In genomic region chr14:68949236-68949965, GRCh38 we compare ENCODE assay signal across 11 cellular contexts. TPM values are rescaled to one million over a fixed set of nuclear protein-coding genes. Genes with fewer than 3 reads are reported as not detected.
DNase-seq lines count a peak whose midpoint lies in the region; ATAC-seq and TF ChIP-seq lines count a peak whose summit lies in the region.
"Had no signal": no experiment of that assay in that cellular context is flagged by ENCODE, and none has a peak within 500 bp of the region (broad histone marks: within the 10 kb centered on the region; RNA-seq: fewer than 3 reads in every experiment).

No MANE protein-coding gene starts in this region.

- H3K27ac ChIP-seq in hepatocyte (peak overlapping the region; percentile 57), smooth muscle cell (ENCODE audit: low read depth) (peak overlapping the region; percentile 96)

- H3K4me3 ChIP-seq in hepatocyte (no peak overlapping the region), smooth muscle cell (no peak overlapping the region)

- H3K27me3 ChIP-seq in hepatocyte (no peaks in the 10 kb centered on the region), smooth muscle cell (ENCODE audit: low read depth) (no peaks in the 10 kb centered on the region)

- H3K79me2 ChIP-seq in hepatocyte (peaks cover 95% of the 10 kb centered on the region), smooth muscle cell (ENCODE audit: low read depth) (peaks cover 91% of the 10 kb centered on the region)

- peak; percentile 49 for DNase-seq in ELR (ENCODE audit: low read depth)
- no peak for DNase-seq in activated naive CD8-positive, alpha-beta T cell treated with anti-CD3 and anti-CD28 coated beads for 36 hours
- DNase-seq in hepatocyte (ENCODE audit: low spot score), result no peak
- no peak for DNase-seq in smooth muscle cell (lab: John Stamatoyannopoulos, UW; ENCODE audit: unreplicated experiment)
- DNase-seq in 8988T, result no peak
- DNase-seq in T-helper 17 cell, result no peak
- no peak for DNase-seq in Kasumi-1 (lab: John Stamatoyannopoulos, UW)
- DNase-seq: activated naive CD4-positive, alpha-beta T cell treated with anti-CD3 and anti-CD28 coated beads, Interleukin-2, amount 50 U/mL, for 16 hours had no signal

- H3K9me3 Mint-ChIP-seq in activated naive CD8-positive, alpha-beta T cell treated with anti-CD3 and anti-CD28 coated beads for 36 hours, result peaks cover 2% of the 10 kb centered on the region
- H3K9me3 Mint-ChIP-seq: mesothelial cell of epicardium had no signal

- 83% methylated on average over 7 of the region's 7 CpGs for WGBS in hepatocyte (ENCODE audit: low lambda C conversion rate, missing lambda C conversion rate)
- 68% methylated on average over 7 of the region's 7 CpGs for WGBS in smooth muscle cell (ENCODE audit: low lambda C conversion rate)

- H3F3A ChIP-seq in smooth muscle cell (ENCODE audit: low read depth), result peaks cover 70% of the 10 kb centered on the region

- peak overlapping the region; percentile 87 for H3K27ac Mint-ChIP-seq in activated naive CD8-positive, alpha-beta T cell treated with anti-CD3 and anti-CD28 coated beads for 36 hours
- no peak overlapping the region for H3K27ac Mint-ChIP-seq in T-helper 17 cell
- H3K27ac Mint-ChIP-seq: mesothelial cell of epicardium had no signal

- H2AFZ ChIP-seq in hepatocyte (no peak overlapping the region), smooth muscle cell (ENCODE audit: low read depth) (no peak overlapping the region)

- H3K36me3 ChIP-seq in hepatocyte (replicated peaks; ENCODE audit: insufficient read depth, low read depth) (no peaks in the 10 kb centered on the region), smooth muscle cell (ENCODE audit: low read depth) (no peaks in the 10 kb centered on the region)

- TF ChIP-seq CTCF in hepatocyte (IDR thresholded peaks at IDR 0.05; ENCODE audit: poor library complexity), result no peak
- TF ChIP-seq CTCF in smooth muscle cell (IDR thresholded peaks at IDR 0.05; ENCODE audit: borderline replicate concordance, insufficient read depth, poor library complexity, severe bottlenecking), result no peak

- H4K20me1 ChIP-seq in hepatocyte (ENCODE audit: insufficient read depth, poor library complexity, severe bottlenecking), result peaks cover 7% of the 10 kb centered on the region
- H4K20me1 ChIP-seq in smooth muscle cell (ENCODE audit: low read depth), result peaks cover 99% of the 10 kb centered on the region

- peak overlapping the region; percentile 33 for H3K9ac ChIP-seq in smooth muscle cell (ENCODE audit: low read depth)

- peak overlapping the region; percentile 56 for H3K4me3 Mint-ChIP-seq in activated naive CD8-positive, alpha-beta T cell treated with anti-CD3 and anti-CD28 coated beads for 36 hours
- H3K4me3 Mint-ChIP-seq in T-helper 17 cell, result no peak overlapping the region
- H3K4me3 Mint-ChIP-seq: mesothelial cell of epicardium had no signal

- no peaks in the 10 kb centered on the region for H3K27me3 Mint-ChIP-seq in activated naive CD8-positive, alpha-beta T cell treated with anti-CD3 and anti-CD28 coated beads for 36 hours
- no peaks in the 10 kb centered on the region for H3K27me3 Mint-ChIP-seq in T-helper 17 cell

- ATAC-seq in T-helper 17 cell (no peak), HG02588 (IDR thresholded peaks at IDR 0.05; ENCODE audit: unreplicated experiment) (no peak)
- ATAC-seq: activated CD4-positive, CD25-positive, alpha-beta regulatory T cell treated with anti-CD3 and anti-CD28 coated beads, Interleukin-2, amount 50 U/mL, for 24 hours had no signal

- peaks cover 88% of the 10 kb centered on the region for H3K4me1 Mint-ChIP-seq in activated naive CD8-positive, alpha-beta T cell treated with anti-CD3 and anti-CD28 coated beads for 36 hours
- H3K4me1 Mint-ChIP-seq in T-helper 17 cell, result peaks cover 17% of the 10 kb centered on the region

- no peaks in the 10 kb centered on the region for H3K9me3 ChIP-seq in hepatocyte (ENCODE audit: low read depth)
- H3K9me3 ChIP-seq in smooth muscle cell (replicated peaks; ENCODE audit: low read depth), result no peaks in the 10 kb centered on the region
- H3K9me3 ChIP-seq in T-helper 17 cell (ENCODE audit: control insufficient read depth, low read length, poor library complexity, severe bottlenecking), result no peaks in the 10 kb centered on the region

- H3K4me1 ChIP-seq in hepatocyte (ENCODE audit: insufficient read depth) (peaks cover 76% of the 10 kb centered on the region), smooth muscle cell (ENCODE audit: low read depth) (peaks cover 53% of the 10 kb centered on the region)

- peaks cover 26% of the 10 kb centered on the region for H3K36me3 Mint-ChIP-seq in activated naive CD8-positive, alpha-beta T cell treated with anti-CD3 and anti-CD28 coated beads for 36 hours
- H3K36me3 Mint-ChIP-seq in T-helper 17 cell (ENCODE audit: low read depth), result peaks cover 2% of the 10 kb centered on the region
- H3K36me3 Mint-ChIP-seq: mesothelial cell of epicardium had no signal

- no peak overlapping the region for H3K4me2 ChIP-seq in hepatocyte
- peak overlapping the region; percentile 73 for H3K4me2 ChIP-seq in smooth muscle cell

- no peaks in the 10 kb centered on the region for H3K9me2 ChIP-seq in hepatocyte (replicated peaks; ENCODE audit: insufficient read depth)

RNA-seq across cellular contexts. Expression of gene ACTN1, which starts 29.7 kb away (rescaled TPM):
- total RNA-seq in activated naive CD8-positive, alpha-beta T cell treated with anti-CD3 and anti-CD28 coated beads for 36 hours, result 100 to 1,000 TPM; 171 to 177 TPM
- 82.2 and 88.0 TPM in 2 replicates for total RNA-seq in hepatocyte
- 157 and 163 TPM in 2 replicates for polyA plus RNA-seq in hepatocyte
- total RNA-seq in smooth muscle cell, result 361 and 422 TPM in 2 replicates
- polyA plus RNA-seq in smooth muscle cell, result 741 and 806 TPM in 2 replicates
- total RNA-seq in T-helper 17 cell, result 10 to 100 TPM; 36.8 to 88.9 TPM
